Comparison of ENCODE assay signal across 1 cellular context in the genomic region with DNA sequence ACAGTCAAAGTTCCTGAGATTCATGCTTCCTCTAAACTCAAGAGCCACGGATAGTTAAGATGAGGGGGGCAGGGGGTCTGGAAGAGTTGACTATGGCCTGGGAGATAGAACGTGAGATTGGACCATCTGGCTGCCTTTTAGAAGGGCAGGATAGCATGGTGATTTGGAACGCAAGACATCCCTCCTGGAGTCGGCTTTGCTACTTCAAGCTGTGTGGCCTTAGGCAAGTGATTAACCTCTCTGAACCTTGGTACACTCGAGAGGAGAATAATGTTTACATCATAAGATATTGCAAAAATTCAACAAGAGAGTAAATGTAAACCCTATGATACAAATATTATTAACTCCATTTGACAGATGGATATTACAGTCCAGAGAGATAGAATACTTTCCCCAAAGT.
A peak's percentile ranks its signal among the peaks of the same experiment; 100 is the strongest.
TF ChIP-seq lines count a peak whose summit lies in the region.

No MANE protein-coding gene starts in this region.

TF ChIP-seq in HEK293, 187 proteins besides CTCF, POLR2A, EP300 and RAD21:
- TF ChIP-seq, protein P1, sequence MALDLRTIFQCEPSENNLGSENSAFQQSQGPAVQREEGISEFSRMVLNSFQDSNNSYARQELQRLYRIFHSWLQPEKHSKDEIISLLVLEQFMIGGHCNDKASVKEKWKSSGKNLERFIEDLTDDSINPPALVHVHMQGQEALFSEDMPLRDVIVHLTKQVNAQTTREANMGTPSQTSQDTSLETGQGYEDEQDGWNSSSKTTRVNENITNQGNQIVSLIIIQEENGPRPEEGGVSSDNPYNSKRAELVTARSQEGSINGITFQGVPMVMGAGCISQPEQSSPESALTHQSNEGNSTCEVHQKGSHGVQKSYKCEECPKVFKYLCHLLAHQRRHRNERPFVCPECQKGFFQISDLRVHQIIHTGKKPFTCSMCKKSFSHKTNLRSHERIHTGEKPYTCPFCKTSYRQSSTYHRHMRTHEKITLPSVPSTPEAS (tag by site-specific recombination; IDR thresholded peaks at IDR 0.05), result no peak
- 0 out of 2 replicates have a peak, but pooled peaks have one; percentile 26 for TF ChIP-seq ZNF768 (tag by site-specific recombination; IDR thresholded peaks at IDR 0.05)
TF ChIP-seq in HEK293: peak in this region for 1.
